9 cellular contexts compared by ENCODE assay signal in genomic region chr3:146268535-146269219, GRCh38.
"Had no signal": no experiment of that assay in that cellular context is flagged by ENCODE, and none has a peak within 500 bp of the region (broad histone marks: within the 10 kb centered on the region; RNA-seq: fewer than 3 reads in every experiment).

No MANE protein-coding gene starts in this region.

- H3K9me3 ChIP-seq: HAP-1 had no signal

- H3K36me3 ChIP-seq: HAP-1 had no signal

- ATAC-seq: HCT116, HepG2, K562 had no signal

- DNase-seq: GM23248, GOT3, H7, HFFc6 had no signal

- H3K27ac ChIP-seq: GM23248, HL-60 had no signal

- H2AFZ ChIP-seq: GM23248 had no signal

- H3K4me1 ChIP-seq: HAP-1 had no signal

- H3K4me3 ChIP-seq: GM23248, HAP-1, K562 had no signal

- H3K9ac ChIP-seq: GM23248 had no signal
